Comparison of ENCODE assay signal across 13 cellular contexts in the genomic region with DNA sequence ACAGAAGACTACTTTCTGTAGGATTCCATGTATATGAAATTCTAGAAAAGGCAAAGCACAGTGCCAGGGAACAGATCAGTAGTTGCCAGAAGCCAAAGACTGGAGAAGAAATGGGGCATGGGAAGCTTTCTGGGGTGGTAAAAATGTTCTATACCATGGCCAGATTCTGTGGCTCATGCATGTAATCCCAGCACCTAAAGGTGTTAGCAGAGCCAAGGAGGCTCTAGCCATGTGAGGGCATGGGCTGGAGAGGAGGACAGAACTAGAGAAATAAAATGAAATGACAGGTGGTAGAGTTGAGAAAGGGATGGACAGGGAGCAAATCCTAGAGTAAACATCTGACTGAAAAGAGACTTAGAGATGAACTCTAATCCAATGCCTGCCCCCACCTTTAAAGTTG. TPM values are rescaled to one million over a fixed set of nuclear protein-coding genes. Genes with fewer than 3 reads are reported as not detected.
DNase-seq lines count a peak whose midpoint lies in the region; ATAC-seq, FAIRE-seq and TF ChIP-seq lines count a peak whose summit lies in the region.
"Had no signal": no experiment of that assay in that cellular context is flagged by ENCODE, and none has a peak within 500 bp of the region (broad histone marks: within the 10 kb centered on the region; RNA-seq: fewer than 3 reads in every experiment).

No MANE protein-coding gene starts in this region.

- no peak overlapping the region for H3K4ac ChIP-seq in mesendoderm (ENCODE audit: low read depth, low read length)

- H2BK15ac ChIP-seq in mesendoderm (replicated peaks; ENCODE audit: low read depth), result no peak overlapping the region

- H3K9me2 ChIP-seq in SU-DHL-6 (replicated peaks; ENCODE audit: insufficient read depth, low read length), result no peaks in the 10 kb centered on the region

- no peak for ATAC-seq in gastroesophageal sphincter
- ATAC-seq: upper lobe of right lung had no signal

- H3K79me2 ChIP-seq in SU-DHL-6 (ENCODE audit: insufficient read depth, low read length), result no peaks in the 10 kb centered on the region
- no peaks in the 10 kb centered on the region for H3K79me2 ChIP-seq in mesendoderm (ENCODE audit: control insufficient read depth, insufficient read depth, low read length)
- H3K79me2 ChIP-seq: parathyroid adenoma had no signal

- peak overlapping the region; percentile 3 for H3K4me3 Mint-ChIP-seq in activated CD4-positive, alpha-beta T cell treated with anti-CD3 and anti-CD28 coated beads, Interleukin-2, amount 10 ng/mL, durations not matched to agents 7 days and 5 days
- H3K4me3 Mint-ChIP-seq: activated B cell treated with CpG ODN at 0.5 μM for 24 hours; stimulated activated naive B cell treated with anti-CD40 and anti-IgM and Interleukin-4, amounts not matched to agents 10 μg/mL and 1 μg/mL and 100 μg/mL, for 72 hours had no signal

- H2BK5ac ChIP-seq in mesendoderm (ENCODE audit: low read length), result no peak overlapping the region

- H3K9ac ChIP-seq in SU-DHL-6 (ENCODE audit: low read length) (peak overlapping the region; percentile 42), mesendoderm (ENCODE audit: low read length) (no peak overlapping the region)
- H3K9ac ChIP-seq: parathyroid adenoma had no signal

- no peak overlapping the region for H4K5ac ChIP-seq in mesendoderm (ENCODE audit: low read length)

- CTCF ChIA-PET in activated CD4-positive, alpha-beta T cell treated with anti-CD3 and anti-CD28 coated beads, Interleukin-2, amount 10 ng/mL, durations not matched to agents 7 days and 5 days (lab: Charles Lee), result no interaction called here

- no peak overlapping the region for H2BK120ac ChIP-seq in mesendoderm (ENCODE audit: low read depth, low read length)

- no peak for TF ChIP-seq EP300 in gastroesophageal sphincter (IDR thresholded peaks at IDR 0.05)

- no peak for TF ChIP-seq POLR2A in gastroesophageal sphincter (IDR thresholded peaks at IDR 0.05)

- no peak overlapping the region for H3K27ac Mint-ChIP-seq in activated CD4-positive, alpha-beta T cell treated with anti-CD3 and anti-CD28 coated beads, Interleukin-2, amount 10 ng/mL, durations not matched to agents 7 days and 5 days
- H3K27ac Mint-ChIP-seq: activated B cell treated with CpG ODN at 0.5 μM for 24 hours; stimulated activated naive B cell treated with anti-CD40 and anti-IgM and Interleukin-4, amounts not matched to agents 10 μg/mL and 1 μg/mL and 100 μg/mL, for 72 hours had no signal

- H3K23ac ChIP-seq in mesendoderm (ENCODE audit: low read length), result no peak overlapping the region

- no peaks in the 10 kb centered on the region for H3K36me3 Mint-ChIP-seq in activated CD4-positive, alpha-beta T cell treated with anti-CD3 and anti-CD28 coated beads, Interleukin-2, amount 10 ng/mL, durations not matched to agents 7 days and 5 days (ENCODE audit: low read depth)
- H3K36me3 Mint-ChIP-seq: stimulated activated naive B cell treated with anti-CD40 and anti-IgM and Interleukin-4, amounts not matched to agents 10 μg/mL and 1 μg/mL and 100 μg/mL, for 72 hours had no signal

- no peak overlapping the region for H3K56ac ChIP-seq in mesendoderm (ENCODE audit: low read length)

- H2AK5ac ChIP-seq in mesendoderm (ENCODE audit: low read length), result no peak overlapping the region

- FAIRE-seq in urothelium cell line (lab: Jason Lieb, UNC), result no peak

- no peak for DNase-seq in activated CD4-positive, alpha-beta T cell treated with anti-CD3 and anti-CD28 coated beads, Interleukin-2, amount 10 ng/mL, durations not matched to agents 7 days and 5 days
- DNase-seq in activated CD4-positive, alpha-beta T cell treated with anti-CD3 and anti-CD28 coated beads, Interleukin-2, amount 50 U/mL, for 48 hours, result no peak
- DNase-seq in HT1080 (ENCODE audit: low read depth), result peak; percentile 10
- no peak for DNase-seq in mesendoderm
- no peak for DNase-seq in urothelium cell line (ENCODE audit: low spot score)
- no peak for DNase-seq in AG08396 (ENCODE audit: low spot score)
- DNase-seq: activated B cell treated with CpG ODN at 0.5 μM for 24 hours; stimulated activated naive B cell treated with anti-CD40 and anti-IgM and Interleukin-4, amounts not matched to agents 10 μg/mL and 1 μg/mL and 100 μg/mL, for 72 hours; SW 1271; upper lobe of right lung had no signal

- H3K4me1 ChIP-seq in mesendoderm (ENCODE audit: control insufficient read depth, low read depth, low read length) (peaks cover 11% of the 10 kb centered on the region), gastroesophageal sphincter (no peaks in the 10 kb centered on the region)
- H3K4me1 ChIP-seq: parathyroid adenoma, upper lobe of right lung had no signal

- H3K9me3 Mint-ChIP-seq in activated CD4-positive, alpha-beta T cell treated with anti-CD3 and anti-CD28 coated beads, Interleukin-2, amount 10 ng/mL, durations not matched to agents 7 days and 5 days, result no peaks in the 10 kb centered on the region
- H3K9me3 Mint-ChIP-seq: activated B cell treated with CpG ODN at 0.5 μM for 24 hours had no signal

- POLR2A ChIA-PET in activated CD4-positive, alpha-beta T cell treated with anti-CD3 and anti-CD28 coated beads, Interleukin-2, amount 10 ng/mL, durations not matched to agents 7 days and 5 days (lab: Charles Lee), result no interaction called here

- peaks cover 13% of the 10 kb centered on the region for H3K4me1 Mint-ChIP-seq in activated CD4-positive, alpha-beta T cell treated with anti-CD3 and anti-CD28 coated beads, Interleukin-2, amount 10 ng/mL, durations not matched to agents 7 days and 5 days
- H3K4me1 Mint-ChIP-seq: activated B cell treated with CpG ODN at 0.5 μM for 24 hours had no signal

- H3K4me2 ChIP-seq in SU-DHL-6 (ENCODE audit: low read depth, low read length, poor library complexity, severe bottlenecking) (peak overlapping the region; percentile 57), mesendoderm (ENCODE audit: low read length) (no peak overlapping the region)

- no peaks in the 10 kb centered on the region for H3F3A ChIP-seq in SU-DHL-6 (ENCODE audit: insufficient read depth)

- peak overlapping the region; percentile 47 for H3K4me3 ChIP-seq in SU-DHL-6 (ENCODE audit: insufficient read depth, low read length, poor library complexity, severe bottlenecking)
- H3K4me3 ChIP-seq in mesendoderm (ENCODE audit: low read length), result no peak overlapping the region
- H3K4me3 ChIP-seq in gastroesophageal sphincter, result no peak overlapping the region
- H3K4me3 ChIP-seq: upper lobe of right lung had no signal

- H3K27ac ChIP-seq in SU-DHL-6 (ENCODE audit: low read depth, low read length), result no peak overlapping the region
- no peak overlapping the region for H3K27ac ChIP-seq in mesendoderm (ENCODE audit: low read depth, low read length)
- no peak overlapping the region for H3K27ac ChIP-seq in gastroesophageal sphincter
- H3K27ac ChIP-seq: parathyroid adenoma, upper lobe of right lung had no signal

- no peak overlapping the region for H4K8ac ChIP-seq in mesendoderm (ENCODE audit: low read depth, low read length)

- H3K79me1 ChIP-seq in mesendoderm (ENCODE audit: low read length), result no peaks in the 10 kb centered on the region

- peak overlapping the region; percentile 8 for H3K18ac ChIP-seq in mesendoderm (ENCODE audit: low read length)

- H3K27me3 ChIP-seq in SU-DHL-6 (ENCODE audit: low read length) (no peaks in the 10 kb centered on the region), mesendoderm (ENCODE audit: insufficient read depth, low read length, poor library complexity) (no peaks in the 10 kb centered on the region), gastroesophageal sphincter (peaks cover 77% of the 10 kb centered on the region)
- H3K27me3 ChIP-seq: upper lobe of right lung had no signal

- no peak for TF ChIP-seq CTCF in SU-DHL-6 (IDR thresholded peaks at IDR 0.05; ENCODE audit: insufficient read depth, low read length, poor library complexity, severe bottlenecking)
- no peak for TF ChIP-seq CTCF in gastroesophageal sphincter (IDR thresholded peaks at IDR 0.05)

- peak overlapping the region; percentile 81 for H2AFZ ChIP-seq in SU-DHL-6 (ENCODE audit: low read depth, low read length, severe bottlenecking)
- H2AFZ ChIP-seq: parathyroid adenoma had no signal

- H3K36me3 ChIP-seq in SU-DHL-6 (ENCODE audit: low read length), result no peaks in the 10 kb centered on the region
- H3K36me3 ChIP-seq in mesendoderm (ENCODE audit: control insufficient read depth, insufficient read depth, low read length), result no peaks in the 10 kb centered on the region
- no peaks in the 10 kb centered on the region for H3K36me3 ChIP-seq in gastroesophageal sphincter
- H3K36me3 ChIP-seq: upper lobe of right lung had no signal

- no peaks in the 10 kb centered on the region for H3K9me3 ChIP-seq in SU-DHL-6 (ENCODE audit: insufficient read depth, low read length)
- peaks cover 0 to 9% (median 0%) of the 10 kb centered on the region in 3 donors for H3K9me3 ChIP-seq in gastroesophageal sphincter
- H3K9me3 ChIP-seq: upper lobe of right lung had no signal

- H4K20me1 ChIP-seq in SU-DHL-6 (ENCODE audit: low read depth, low read length), result no peaks in the 10 kb centered on the region

- H3K27me3 Mint-ChIP-seq in activated CD4-positive, alpha-beta T cell treated with anti-CD3 and anti-CD28 coated beads, Interleukin-2, amount 10 ng/mL, durations not matched to agents 7 days and 5 days, result peaks cover 8% of the 10 kb centered on the region

RNA-seq across cellular contexts. Expression of a gene that starts 26.9 kb away (rescaled TPM):
- total RNA-seq in activated CD4-positive, alpha-beta T cell treated with anti-CD3 and anti-CD28 coated beads, Interleukin-2, amount 10 ng/mL, durations not matched to agents 7 days and 5 days, result 10 to 100 TPM; 32.2 to 35.5 TPM
- 12.6 and 13.9 TPM in 2 replicates for total RNA-seq in HT1080 (2014; rRNA removed; shearing (Covaris generic))
- polyA plus RNA-seq in HT1080 (2015; cell fraction: cytosol; rRNA removed), result 23.7 and 37.4 TPM in 2 replicates
- polyA plus RNA-seq in HT1080 (2015; cell fraction: nucleus; rRNA removed), result 50.3 and 53.0 TPM in 2 replicates
- 40.0 TPM for polyA plus RNA-seq in mesendoderm (2013, experiment 1 of 2)
- polyA plus RNA-seq in mesendoderm (2013, experiment 2 of 2), result 39.0 TPM
- total RNA-seq in gastroesophageal sphincter, result 10 to 100 TPM; 10.8 to 19.0 (median 16.1) TPM
